Comparison of ENCODE assay signal across 16 cellular contexts in the genomic region with DNA sequence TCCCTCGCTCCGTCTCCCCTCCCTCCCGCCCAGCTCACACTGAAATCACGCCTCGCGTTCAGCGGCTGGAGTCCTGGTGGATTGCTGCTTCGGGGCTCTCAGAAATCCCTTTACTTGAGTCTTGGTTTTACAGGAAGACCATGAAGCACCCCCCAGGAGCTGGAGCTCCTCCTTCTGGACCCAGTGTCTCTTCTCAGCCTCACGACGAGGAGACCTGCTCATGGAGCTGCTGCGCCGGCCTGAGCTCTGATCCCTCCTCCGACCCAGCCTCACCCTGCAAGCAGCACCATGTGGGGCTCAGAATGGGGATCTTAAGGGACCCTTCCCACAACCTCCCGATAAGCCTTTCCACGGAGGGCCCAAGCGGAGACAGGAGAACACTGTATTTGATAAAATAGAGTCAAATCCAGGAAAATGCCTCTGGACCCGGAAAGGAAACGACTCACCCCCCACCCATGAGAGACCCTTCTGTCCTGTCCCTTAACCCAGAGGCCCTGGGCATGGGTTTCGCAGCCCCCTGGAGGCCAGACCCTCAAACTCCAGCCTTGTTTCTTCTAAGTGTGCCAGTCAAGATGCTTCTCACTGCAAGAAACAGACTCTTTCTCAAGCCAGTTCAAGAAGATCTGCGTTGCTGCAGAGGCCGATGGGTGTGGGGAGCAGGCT. TPM values are rescaled to one million over a fixed set of nuclear protein-coding genes. Genes with fewer than 3 reads are reported as not detected.
A peak's percentile ranks its signal among the peaks of the same experiment; 100 is the strongest.
DNase-seq lines count a peak whose midpoint lies in the region; ATAC-seq and TF ChIP-seq lines count a peak whose summit lies in the region.
"Had no signal": no experiment of that assay in that cellular context is flagged by ENCODE, and none has a peak within 500 bp of the region (broad histone marks: within the 10 kb centered on the region; RNA-seq: fewer than 3 reads in every experiment).

No MANE protein-coding gene starts in this region.

- H3K36me3 ChIP-seq in spleen, result peaks cover 0 to 9% (median 0%) of the 10 kb centered on the region in 6 donors

- peak; percentile 28 for DNase-seq in NB4 (ENCODE audit: low read depth)
- no peak for DNase-seq in glutamatergic neuron
- peak; percentile 47 for DNase-seq in spleen
- no peak for DNase-seq in HPDE6-E6E7 (ENCODE audit: extremely low spot score)
- DNase-seq: Calu3; CD4-positive, alpha-beta memory T cell; DMS53; NCI-H1417 treated with DMSO at 0.1 percent for 48 hours; NCI-H2029; NCI-H2171 treated with DMSO at 0.1 percent for 48 hours; NCI-H446 treated with DMSO at 0.1 percent for 48 hours; NCI-H774; SW 1271 had no signal

- peaks cover 13% of the 10 kb centered on the region for H3K36me3 Mint-ChIP-seq in glutamatergic neuron (ENCODE audit: unreplicated experiment)
- H3K36me3 Mint-ChIP-seq: CD4-positive, alpha-beta memory T cell had no signal

- ATAC-seq in GM18520 (IDR thresholded peaks at IDR 0.05; ENCODE audit: unreplicated experiment) (no peak), HG02759 (IDR thresholded peaks at IDR 0.05; ENCODE audit: unreplicated experiment) (no peak)

- peaks cover 3% of the 10 kb centered on the region for H3K27me3 Mint-ChIP-seq in glutamatergic neuron (ENCODE audit: unreplicated experiment)
- H3K27me3 Mint-ChIP-seq: CD4-positive, alpha-beta memory T cell had no signal

- no peak overlapping the region for H3K27ac ChIP-seq in spleen

- H3K9me3 Mint-ChIP-seq in glutamatergic neuron (ENCODE audit: unreplicated experiment), result peaks cover 4% of the 10 kb centered on the region
- H3K9me3 Mint-ChIP-seq: CD4-positive, alpha-beta memory T cell had no signal

- intact Hi-C loops in spleen (cut with DNase I; ENCODE audit: low total_unique reads), result no loop called here

- 85 to 96% (median 93%) methylated on average over 19 to 21 of the region's 21 CpGs for WGBS in spleen, 5 donors

- H3K27ac Mint-ChIP-seq in glutamatergic neuron (ENCODE audit: unreplicated experiment), result no peak overlapping the region

- no peaks in the 10 kb centered on the region for H3K9me3 ChIP-seq in spleen

- peaks cover 44% of the 10 kb centered on the region for H3K4me1 Mint-ChIP-seq in glutamatergic neuron (ENCODE audit: low read depth, unreplicated experiment)

- H3K4me1 ChIP-seq in spleen, result peaks cover 0 to 55% (median 20%) of the 10 kb centered on the region in 6 donors

- TF ChIP-seq POLR2A in NB4 (IDR thresholded peaks at IDR 0.05; ENCODE audit: extremely low read depth, insufficient read length) (no peak), spleen (IDR thresholded peaks at IDR 0.05) (no peak)

- no peak overlapping the region for H3K4me3 Mint-ChIP-seq in glutamatergic neuron (ENCODE audit: unreplicated experiment)
- H3K4me3 Mint-ChIP-seq: CD4-positive, alpha-beta memory T cell had no signal

- TF ChIP-seq CTCF in GM12873 (IDR thresholded peaks at IDR 0.05; ENCODE audit: insufficient read depth, low read depth, low read length, missing control alignments) (peak; percentile 9), NB4 (IDR thresholded peaks at IDR 0.05; ENCODE audit: low read depth, low read length) (peak; percentile 23), glutamatergic neuron (IDR thresholded peaks at IDR 0.05; ENCODE audit: partially characterized antibody, unreplicated experiment) (peak; percentile 20), spleen (IDR thresholded peaks at IDR 0.05 in 8 of 11, conservative IDR thresholded peaks at IDR 0.05 in 3 of 11) (no peak)

- H3K27me3 ChIP-seq in spleen (replicated peaks in 1 of 7), result peaks cover 0 to 40% (median 0%) of the 10 kb centered on the region in 7 donors

- H3K4me3 ChIP-seq in NB4 (ENCODE audit: low read depth, low read length), result peak overlapping the region; percentile 89
- H3K4me3 ChIP-seq in spleen, result no peak overlapping the region

RNA-seq across cellular contexts. Expression of a gene that starts 26.0 kb away (rescaled TPM):
- total RNA-seq in glutamatergic neuron (ENCODE audit: unreplicated experiment) (58.7 TPM), spleen (10 to 100 TPM; 15.1 to 45.5 (median 24.9) TPM)
- 10 to 100 TPM in 2 of 3 donors, 1 to 10 TPM in 1; 7.9 to 33.5 (median 18.2) TPM for polyA plus RNA-seq in spleen

Comparison
In these comparisons a context has a peak if more than half of its experiments do, and no peak if none do; other contexts are left out.
1. CTCF ChIP-seq: peak in GM12873 (single experiment), NB4 (single experiment) and glutamatergic neuron (single experiment); none in spleen (0 of 11).
2. DNase-seq: peak in NB4 (single experiment) and spleen (single experiment); none in glutamatergic neuron (single experiment) and HPDE6-E6E7 (single experiment).